ENCODE assay signal across 10 cellular contexts in the genomic region with DNA sequence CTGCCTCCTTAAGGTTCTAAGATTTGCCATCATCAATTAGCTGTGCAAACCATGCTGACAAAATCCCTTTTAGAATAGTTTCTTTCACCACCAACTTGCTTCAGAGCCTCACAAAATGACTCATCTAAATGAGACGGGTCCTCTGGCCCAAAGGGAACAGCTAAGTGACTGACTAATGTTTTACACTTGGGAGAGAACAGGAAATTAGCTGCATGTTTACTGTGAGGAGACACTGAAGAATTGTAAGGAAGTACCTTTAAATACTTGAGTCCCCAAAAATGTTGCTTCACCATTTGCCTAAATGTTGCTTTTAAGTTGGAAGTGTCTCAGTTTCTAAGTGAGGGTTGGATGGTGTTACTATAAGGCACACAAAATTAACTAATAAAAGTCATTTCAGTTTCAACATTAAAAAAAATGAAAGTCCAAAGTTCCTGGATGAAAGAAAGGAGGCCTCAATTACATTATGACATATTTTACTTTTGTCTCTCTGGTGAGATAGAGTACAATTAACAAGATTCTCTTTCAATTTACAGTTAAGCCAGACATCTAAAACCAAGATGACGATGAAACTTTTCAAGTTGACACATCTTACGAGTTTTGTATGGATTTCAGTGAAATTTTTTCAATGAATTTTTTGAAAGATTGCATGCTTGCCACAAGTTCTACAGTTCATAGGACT.
DNase-seq lines count a peak whose midpoint lies in the region; ATAC-seq and TF ChIP-seq lines count a peak whose summit lies in the region.
"Had no signal": no experiment of that assay in that cellular context is flagged by ENCODE, and none has a peak within 500 bp of the region (broad histone marks: within the 10 kb centered on the region; RNA-seq: fewer than 3 reads in every experiment).

No MANE protein-coding gene starts in this region.

- peaks cover 2% of the 10 kb centered on the region for H3K4me1 ChIP-seq in mesendoderm (ENCODE audit: control insufficient read depth, low read depth, low read length)
- no peaks in the 10 kb centered on the region for H3K4me1 ChIP-seq in esophagus squamous epithelium

- H3K27me3 ChIP-seq in mesendoderm (ENCODE audit: insufficient read depth, low read length, poor library complexity) (no peaks in the 10 kb centered on the region), esophagus squamous epithelium (no peaks in the 10 kb centered on the region)

- no peak overlapping the region for H3K4me3 Mint-ChIP-seq in activated T-helper 2 cell treated with anti-CD3 and anti-CD28 coated beads, Interferon-gamma antibody, Interleukin-2, Interleukin-4, amounts not matched to agents 10 μg/mL and 5 μg/mL and 100 μg/mL, durations not matched to agents 14 hours and 24 hours and 36 hours (ENCODE audit: low read depth)

- H3K79me2 ChIP-seq in mesendoderm (ENCODE audit: control insufficient read depth, insufficient read depth, low read length), result no peaks in the 10 kb centered on the region

- H2BK5ac ChIP-seq in mesendoderm (ENCODE audit: low read length), result no peak overlapping the region

- H3K4me2 ChIP-seq in mesendoderm (ENCODE audit: low read length), result no peak overlapping the region

- no peak overlapping the region for H3K9ac ChIP-seq in mesendoderm (ENCODE audit: low read length)

- H3K9me3 ChIP-seq in esophagus squamous epithelium, result no peaks in the 10 kb centered on the region
- H3K9me3 ChIP-seq: neutrophil had no signal

- peak overlapping the region; percentile 24 for H3K27ac Mint-ChIP-seq in activated T-helper 2 cell treated with anti-CD3 and anti-CD28 coated beads, Interferon-gamma antibody, Interleukin-2, Interleukin-4, amounts not matched to agents 10 μg/mL and 5 μg/mL and 100 μg/mL, durations not matched to agents 14 hours and 24 hours and 36 hours

- no peak overlapping the region for H3K56ac ChIP-seq in mesendoderm (ENCODE audit: low read length)

- peak; percentile 12 for DNase-seq in activated CD4-positive, alpha-beta T cell treated with anti-CD3 and anti-CD28 coated beads for 48 hours
- DNase-seq in activated CD4-positive, alpha-beta T cell treated with anti-CD3 and anti-CD28 coated beads, Interleukin-2, amount 50 U/mL, for 48 hours, result no peak
- no peak for DNase-seq in activated T-helper 2 cell treated with anti-CD3 and anti-CD28 coated beads, Interferon-gamma antibody, Interleukin-2, Interleukin-4, amounts not matched to agents 10 μg/mL and 5 μg/mL and 100 μg/mL, durations not matched to agents 14 hours and 24 hours and 36 hours (ENCODE audit: low spot score)
- DNase-seq in mesendoderm (peak; percentile 75), HUDEP-2 (lab: John Stamatoyannopoulos, UW; ENCODE audit: unreplicated experiment in 76 of 76) (no peak), superior temporal gyrus (ENCODE audit: extremely low spot score) (no peak), esophagus squamous epithelium (lab: John Stamatoyannopoulos, UW) (no peak)

- no peak overlapping the region for H2BK15ac ChIP-seq in mesendoderm (replicated peaks; ENCODE audit: low read depth)

- no peak overlapping the region for H3K4ac ChIP-seq in mesendoderm (ENCODE audit: low read depth, low read length)

- peak; percentile 87 for ATAC-seq in HG03196 (IDR thresholded peaks at IDR 0.05; ENCODE audit: unreplicated experiment)

- no peaks in the 10 kb centered on the region for H3K79me1 ChIP-seq in mesendoderm (ENCODE audit: low read length)

- H3K27ac ChIP-seq in mesendoderm (ENCODE audit: low read depth, low read length) (no peak overlapping the region), esophagus squamous epithelium (peak overlapping the region in 1 of 4 donors; percentile 27)
- H3K27ac ChIP-seq: C4-2B, neutrophil had no signal

- H3K4me1 Mint-ChIP-seq in activated T-helper 2 cell treated with anti-CD3 and anti-CD28 coated beads, Interferon-gamma antibody, Interleukin-2, Interleukin-4, amounts not matched to agents 10 μg/mL and 5 μg/mL and 100 μg/mL, durations not matched to agents 14 hours and 24 hours and 36 hours (ENCODE audit: low read depth), result peaks cover 15% of the 10 kb centered on the region

- H3K4me3 ChIP-seq in mesendoderm (ENCODE audit: low read length) (no peak overlapping the region), esophagus squamous epithelium (no peak overlapping the region)

- no peak overlapping the region for H2BK120ac ChIP-seq in mesendoderm (ENCODE audit: low read depth, low read length)

- H4K8ac ChIP-seq in mesendoderm (ENCODE audit: low read depth, low read length), result no peak overlapping the region

- peaks cover 1% of the 10 kb centered on the region for H3K27me3 Mint-ChIP-seq in activated T-helper 2 cell treated with anti-CD3 and anti-CD28 coated beads, Interferon-gamma antibody, Interleukin-2, Interleukin-4, amounts not matched to agents 10 μg/mL and 5 μg/mL and 100 μg/mL, durations not matched to agents 14 hours and 24 hours and 36 hours (ENCODE audit: low read depth)

- intact Hi-C loops in activated T-helper 2 cell treated with anti-CD3 and anti-CD28 coated beads, Interferon-gamma antibody, Interleukin-2, Interleukin-4, amounts not matched to agents 10 μg/mL and 5 μg/mL and 100 μg/mL, durations not matched to agents 14 hours and 24 hours and 36 hours (cut with micrococcal nuclease), result loop anchor here (2.0 kb wide), 1 partner anchor 82 kb away; no protein-coding TSS in a partner anchor
- intact Hi-C loops in esophagus squamous epithelium (cut with DNase I), result no loop called here

- no CpG with 5 or more reads among the region's 3 CpGs for WGBS in mesendoderm (ENCODE audit: extremely low coverage, insufficient coverage, low lambda C conversion rate)
- WGBS in esophagus squamous epithelium, 2 donors, result 55 to 62% methylated on average over 3 of the region's 3 CpGs

- H3K23ac ChIP-seq in mesendoderm (ENCODE audit: low read length), result no peak overlapping the region

- no peak for TF ChIP-seq POLR2A in esophagus squamous epithelium (IDR thresholded peaks at IDR 0.05)

- H4K5ac ChIP-seq in mesendoderm (ENCODE audit: low read length), result no peak overlapping the region

- TF ChIP-seq CTCF in esophagus squamous epithelium (IDR thresholded peaks at IDR 0.05), result no peak

- no peaks in the 10 kb centered on the region for H3K9me3 Mint-ChIP-seq in activated T-helper 2 cell treated with anti-CD3 and anti-CD28 coated beads, Interferon-gamma antibody, Interleukin-2, Interleukin-4, amounts not matched to agents 10 μg/mL and 5 μg/mL and 100 μg/mL, durations not matched to agents 14 hours and 24 hours and 36 hours

- H3K36me3 Mint-ChIP-seq in activated T-helper 2 cell treated with anti-CD3 and anti-CD28 coated beads, Interferon-gamma antibody, Interleukin-2, Interleukin-4, amounts not matched to agents 10 μg/mL and 5 μg/mL and 100 μg/mL, durations not matched to agents 14 hours and 24 hours and 36 hours (ENCODE audit: low read depth), result no peaks in the 10 kb centered on the region

- no peak overlapping the region for H2AK5ac ChIP-seq in mesendoderm (ENCODE audit: low read length)

- H3K36me3 ChIP-seq in mesendoderm (ENCODE audit: control insufficient read depth, insufficient read depth, low read length), result no peaks in the 10 kb centered on the region
- H3K36me3 ChIP-seq in esophagus squamous epithelium, result no peaks in the 10 kb centered on the region
- H3K36me3 ChIP-seq: neutrophil had no signal

- H3K18ac ChIP-seq in mesendoderm (ENCODE audit: low read length), result no peak overlapping the region

Comparison
In these comparisons a context has a peak if more than half of its experiments do, and no peak if none do; other contexts are left out.
1. DNase-seq: peak in activated CD4-positive, alpha-beta T cell treated with anti-CD3 and anti-CD28 coated beads for 48 hours (single experiment) and mesendoderm (single experiment); none in activated CD4-positive, alpha-beta T cell treated with anti-CD3 and anti-CD28 coated beads, Interleukin-2, amount 50 U/mL, for 48 hours (0 of 2), activated T-helper 2 cell treated with anti-CD3 and anti-CD28 coated beads, Interferon-gamma antibody, Interleukin-2, Interleukin-4, amounts not matched to agents 10 μg/mL and 5 μg/mL and 100 μg/mL, durations not matched to agents 14 hours and 24 hours and 36 hours (single experiment), HUDEP-2 (0 of 76), superior temporal gyrus (single experiment) and esophagus squamous epithelium (single experiment).